In the genomic region with DNA sequence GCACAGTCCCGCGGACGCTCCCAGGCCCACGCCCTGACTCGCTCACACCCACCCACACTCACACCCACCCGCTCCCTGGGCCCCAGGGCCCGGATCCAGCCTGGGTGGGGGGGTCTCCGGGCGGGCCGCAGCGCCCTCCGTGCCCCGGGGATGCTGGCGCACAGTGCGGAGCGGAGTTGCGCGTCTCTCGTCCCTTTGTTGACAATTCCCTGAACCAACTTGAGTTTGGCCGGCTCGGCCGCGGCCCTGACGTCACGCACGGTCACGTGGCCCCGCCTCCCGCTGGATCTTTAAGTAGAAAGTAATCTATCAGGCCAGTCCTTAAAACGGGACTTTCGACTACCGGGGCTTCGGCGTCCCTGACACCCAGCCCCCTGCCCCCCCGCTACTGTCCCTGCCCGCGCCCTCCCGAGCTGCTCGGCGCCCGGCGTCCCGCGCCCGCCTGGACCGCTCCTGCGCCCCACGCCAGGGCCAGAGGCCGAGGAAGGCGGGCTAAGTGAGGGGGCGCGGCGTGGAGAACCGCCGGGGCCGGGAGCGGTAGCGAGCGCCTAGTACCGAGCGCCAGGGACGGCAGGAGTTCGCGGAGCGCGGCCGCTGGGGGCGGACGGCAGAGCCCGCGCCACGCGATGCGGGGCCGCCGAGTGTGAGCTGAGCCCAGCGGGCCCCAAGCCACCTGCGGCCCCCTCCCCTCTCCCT, we compare ENCODE assay signal across 8 cellular contexts. TPM values are rescaled to one million over a fixed set of nuclear protein-coding genes. Genes with fewer than 3 reads are reported as not detected.
DNase-seq lines count a peak whose midpoint lies in the region; ATAC-seq and TF ChIP-seq lines count a peak whose summit lies in the region.

TSS of gene FOXD3 (plus strand) at position 320 of the 696 bp plus-strand sequence. CDS start 492 bp downstream, outside the sequence.

- TF ChIP-seq CTCF in BJ (IDR thresholded peaks at IDR 0.05; ENCODE audit: insufficient read depth, low read depth, low read length) = no peak
- no peak for TF ChIP-seq CTCF in HL-60 (IDR thresholded peaks at IDR 0.05; ENCODE audit: insufficient read depth, low read length)
- TF ChIP-seq CTCF in upper lobe of right lung (IDR thresholded peaks at IDR 0.05) = no peak

- H3K9me3 ChIP-seq in SK-N-MC (ENCODE audit: low read depth, low read length) (no peaks in the 10 kb centered on the region), duodenal mucosa (ENCODE audit: control insufficient read depth in 1 of 2, low read length in 2 of 2) (no peaks in the 10 kb centered on the region), upper lobe of right lung (no peaks in the 10 kb centered on the region)

- CTCF ChIA-PET in BJ (lab: Yijun Ruan, JAX) = no interaction called here

- POLR2A ChIA-PET in BJ (lab: Charles Lee) = no interaction called here

- H3K36me3 ChIP-seq in BJ (ENCODE audit: control insufficient read depth, insufficient read depth, low read length) (no peaks in the 10 kb centered on the region), SK-N-MC (ENCODE audit: insufficient read depth, low read length) (no peaks in the 10 kb centered on the region), duodenal mucosa (ENCODE audit: control insufficient read depth in 1 of 2, insufficient read depth in 2 of 2, low read length in 2 of 2) (no peaks in the 10 kb centered on the region), upper lobe of right lung (no peaks in the 10 kb centered on the region)

- H3K27ac ChIP-seq in HL-60 (replicated peaks) = no peak within 1 kb of the TSS
- no peak within 1 kb of the TSS for H3K27ac ChIP-seq in SK-N-MC
- no peak within 1 kb of the TSS for H3K27ac ChIP-seq in duodenal mucosa (ENCODE audit: low read depth, low read length)
- H3K27ac ChIP-seq in upper lobe of right lung = no peak within 1 kb of the TSS

- H3K9ac ChIP-seq in SK-N-MC (ENCODE audit: insufficient read length) (peak within 1 kb of the TSS; percentile 79), duodenal mucosa (ENCODE audit: low read depth in 1 of 2, low read length in 2 of 2) (peak within 1 kb of the TSS; percentile 18 to 39)

- intact Hi-C loops in upper lobe of right lung (cut with DNase I) = no loop called here

- peaks cover 6 to 8% of the 10 kb centered on the region in 2 donors for H3K4me1 ChIP-seq in duodenal mucosa (ENCODE audit: control insufficient read depth in 1 of 2, insufficient read depth in 2 of 2, low read length in 2 of 2)
- peaks cover 30% of the 10 kb centered on the region for H3K4me1 ChIP-seq in upper lobe of right lung

- ATAC-seq in GM18867 (IDR thresholded peaks at IDR 0.05; ENCODE audit: unreplicated experiment) = peak; percentile 65
- ATAC-seq in upper lobe of right lung = peak; percentile 49

- H3K4me3 ChIP-seq in BJ (ENCODE audit: low read depth, low read length) (peak within 1 kb of the TSS; percentile 39), HL-60 (replicated peaks; ENCODE audit: insufficient read depth, low read length) (peak within 1 kb of the TSS; percentile 57), SK-N-MC (peak within 1 kb of the TSS; percentile 92), duodenal mucosa (ENCODE audit: low read depth in 1 of 2, low read length in 2 of 2) (peak within 1 kb of the TSS; percentile 67), upper lobe of right lung (peak within 1 kb of the TSS; percentile 54)

- DNase-seq in BJ (ENCODE audit: low read depth) = no peak
- DNase-seq in HL-60 (ENCODE audit: low read depth in 1 of 2, low spot score in 1 of 2) = peak; percentile 26 to 28
- no peak for DNase-seq in SK-N-MC (ENCODE audit: low read depth, low spot score)
- DNase-seq in mesenteric fat pad (ENCODE audit: low spot score) = peak; percentile 91
- DNase-seq in upper lobe of right lung = peak; percentile 79
- no peak for DNase-seq in GM19240 (ENCODE audit: insufficient read length, low spot score)

- H3K27me3 ChIP-seq in BJ (ENCODE audit: control insufficient read depth, insufficient read depth, low read length) = peaks cover 62% of the 10 kb centered on the region
- H3K27me3 ChIP-seq in HL-60 (ENCODE audit: insufficient read depth, poor library complexity, severe bottlenecking) = peaks cover 83% of the 10 kb centered on the region
- H3K27me3 ChIP-seq in duodenal mucosa (ENCODE audit: control insufficient read depth in 1 of 2, insufficient read depth in 2 of 2, low read length in 2 of 2) = peaks cover 90 to 95% of the 10 kb centered on the region in 2 donors
- peaks cover 99% of the 10 kb centered on the region for H3K27me3 ChIP-seq in upper lobe of right lung

RNA-seq across cellular contexts. Expression of gene FOXD3, which starts in this region (rescaled TPM):
- not detected in 2 replicates for polyA plus RNA-seq in BJ (2011; rRNA removed)
- not detected in 2 replicates for polyA minus RNA-seq in BJ (2011; rRNA and poly(A)+ RNA removed)
- total RNA-seq in mesenteric fat pad (not detected), upper lobe of right lung (not detected)

Comparison
In these comparisons a context has a peak if more than half of its experiments do, and no peak if none do; other contexts are left out.
1. Peak in DNase-seq in mesenteric fat pad; RNA of the gene not detected or under 1 TPM.
2. Peak in DNase-seq, ATAC-seq and H3K4me3 ChIP-seq in upper lobe of right lung; RNA of the gene not detected or under 1 TPM.
3. DNase-seq: peak in HL-60 (2 of 2); none in BJ (single experiment), SK-N-MC (single experiment) and GM19240 (single experiment).
4. H3K4me3 ChIP-seq: peak in every context shown above with its lines; median percentile 92 in SK-N-MC; 67 in duodenal mucosa; 57 in HL-60; 54 in upper lobe of right lung; 39 in BJ.